1 cellular context compared by ENCODE assay signal in the genomic region with DNA sequence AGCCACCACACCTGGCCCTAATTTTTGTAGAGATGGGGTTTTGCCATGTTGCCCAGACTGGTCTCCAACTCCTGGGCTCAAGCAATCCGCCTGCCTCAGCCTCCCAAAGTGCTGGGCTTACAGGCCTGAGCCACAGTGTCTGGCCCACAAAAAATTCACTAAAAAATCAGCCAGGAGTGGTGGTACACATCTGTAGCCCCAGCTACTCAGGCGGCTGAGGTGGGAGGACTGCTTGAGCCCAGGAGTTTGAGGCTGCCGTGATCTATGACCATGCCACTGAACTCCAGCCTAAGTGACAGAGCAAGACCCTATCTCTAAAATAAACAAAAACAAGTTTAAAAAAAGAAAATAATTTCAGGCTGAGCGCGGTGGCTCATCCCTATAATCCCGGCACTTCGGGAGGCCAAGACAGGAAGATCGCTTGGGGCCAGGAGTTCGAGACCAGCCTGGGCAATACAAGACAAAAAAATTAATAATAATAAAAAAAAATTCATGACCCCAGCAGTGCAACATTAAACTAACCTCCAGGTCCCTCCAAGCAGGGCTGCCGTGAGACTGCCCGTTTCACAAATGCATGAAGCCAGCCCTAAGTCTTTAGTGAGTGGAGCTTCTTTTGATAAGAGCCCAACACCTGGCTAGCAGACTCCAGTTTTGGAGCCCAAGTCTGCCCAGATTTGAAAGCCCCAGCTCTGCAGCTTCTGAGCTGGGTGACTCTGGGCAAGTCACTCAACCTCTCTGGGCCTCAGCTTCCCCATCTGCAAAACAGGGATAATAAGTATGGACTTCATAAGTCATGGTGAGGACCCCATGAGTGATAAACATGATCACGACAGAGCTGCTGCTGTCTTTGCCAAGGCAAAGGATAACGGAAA.
TF ChIP-seq lines count a peak whose summit lies in the region.

No MANE protein-coding gene starts in this region.

TF ChIP-seq in IMR-90, 13 proteins besides CTCF, POLR2A, EP300 and RAD21:
- no peak for TF ChIP-seq ELK1 (IDR thresholded peaks at IDR 0.05; ENCODE audit: borderline replicate concordance, low read depth, low read length)
